In genomic region chr12:131758016-131758739, GRCh38 we compare ENCODE assay signal across 18 cellular contexts.
"Had no signal": no experiment of that assay in that cellular context is flagged by ENCODE, and none has a peak within 500 bp of the region (broad histone marks: within the 10 kb centered on the region; RNA-seq: fewer than 3 reads in every experiment).

No MANE protein-coding gene starts in this region.

- ATAC-seq: activated T-helper 17 cell treated with anti-CD3 and anti-CD28 coated beads, Interleukin-2, amount 50 U/mL, for 72 hours; body of pancreas; gastrocnemius medialis; left colon; stimulated activated memory B cell treated with anti-CD40 and anti-IgM and Interleukin-4, amounts not matched to agents 10 μg/mL and 1 μg/mL and 100 μg/mL, for 72 hours had no signal

- H3K27ac ChIP-seq: body of pancreas, colonic mucosa, gastrocnemius medialis, hepatocyte, ovary, sigmoid colon had no signal

- H3K4me3 Mint-ChIP-seq: activated CD4-positive, alpha-beta memory T cell treated with anti-CD3 and anti-CD28 coated beads for 36 hours; activated naive CD8-positive, alpha-beta T cell treated with anti-CD3 and anti-CD28 coated beads, Interleukin-2, amount 10 ng/mL, durations not matched to agents 7 days and 5 days; activated T-helper 17 cell treated with anti-CD3 and anti-CD28 coated beads, Interleukin-2, amount 50 U/mL, for 72 hours; nephron progenitor cell; stimulated activated memory B cell treated with anti-CD40 and anti-IgM and Interleukin-4, amounts not matched to agents 10 μg/mL and 1 μg/mL and 100 μg/mL, for 72 hours; T-helper 2 cell treated with Interferon-gamma antibody and Interleukin-4, amounts not matched to agents 5 μg/mL and 100 μg/mL, for 36 hours had no signal

- H3K27me3 ChIP-seq: body of pancreas, colonic mucosa, gastrocnemius medialis, hepatocyte, ovary, sigmoid colon had no signal

- H3K4me2 ChIP-seq: hepatocyte had no signal

- H3K27ac Mint-ChIP-seq: activated CD4-positive, alpha-beta memory T cell treated with anti-CD3 and anti-CD28 coated beads for 36 hours; activated naive CD8-positive, alpha-beta T cell treated with anti-CD3 and anti-CD28 coated beads, Interleukin-2, amount 10 ng/mL, durations not matched to agents 7 days and 5 days; stimulated activated memory B cell treated with anti-CD40 and anti-IgM and Interleukin-4, amounts not matched to agents 10 μg/mL and 1 μg/mL and 100 μg/mL, for 72 hours; T-helper 2 cell treated with Interferon-gamma antibody and Interleukin-4, amounts not matched to agents 5 μg/mL and 100 μg/mL, for 36 hours had no signal

- H3K4me1 ChIP-seq: body of pancreas, colonic mucosa, gastrocnemius medialis, sigmoid colon had no signal

- H3K4me1 Mint-ChIP-seq: activated naive CD8-positive, alpha-beta T cell treated with anti-CD3 and anti-CD28 coated beads, Interleukin-2, amount 10 ng/mL, durations not matched to agents 7 days and 5 days; nephron progenitor cell had no signal

- FAIRE-seq: TTC549 had no signal

- H3K9me3 ChIP-seq: body of pancreas, colonic mucosa, gastrocnemius medialis, ovary, sigmoid colon had no signal

- H3K36me3 ChIP-seq: ovary had no signal

- H3K4me3 ChIP-seq: body of pancreas, colonic mucosa, gastrocnemius medialis, hepatocyte, ovary, sigmoid colon had no signal

- H3K9me3 Mint-ChIP-seq: activated CD4-positive, alpha-beta memory T cell treated with anti-CD3 and anti-CD28 coated beads for 36 hours; activated naive CD8-positive, alpha-beta T cell treated with anti-CD3 and anti-CD28 coated beads, Interleukin-2, amount 10 ng/mL, durations not matched to agents 7 days and 5 days; activated T-helper 17 cell treated with anti-CD3 and anti-CD28 coated beads, Interleukin-2, amount 50 U/mL, for 72 hours; nephron progenitor cell; stimulated activated memory B cell treated with anti-CD40 and anti-IgM and Interleukin-4, amounts not matched to agents 10 μg/mL and 1 μg/mL and 100 μg/mL, for 72 hours; T-helper 2 cell treated with Interferon-gamma antibody and Interleukin-4, amounts not matched to agents 5 μg/mL and 100 μg/mL, for 36 hours had no signal

- DNase-seq: activated CD4-positive, alpha-beta memory T cell treated with anti-CD3 and anti-CD28 coated beads for 36 hours; activated naive CD4-positive, alpha-beta T cell treated with Interleukin-2 at 50 U/mL for 16 hours; activated naive CD8-positive, alpha-beta T cell treated with anti-CD3 and anti-CD28 coated beads, Interleukin-2, amount 10 ng/mL, durations not matched to agents 7 days and 5 days; activated T-cell treated with anti-CD3 and anti-CD28 coated beads for 4 hours; body of pancreas; caudate nucleus; colonic mucosa; gastrocnemius medialis; left colon; nephron progenitor cell; sigmoid colon; stimulated activated CD4-positive, alpha-beta T cell treated with anti-CD3 and anti-CD28 coated beads, Interleukin-4, amount 100 ng/mL, for 4 hours had no signal

- H3K27me3 Mint-ChIP-seq: activated CD4-positive, alpha-beta memory T cell treated with anti-CD3 and anti-CD28 coated beads for 36 hours; activated naive CD8-positive, alpha-beta T cell treated with anti-CD3 and anti-CD28 coated beads, Interleukin-2, amount 10 ng/mL, durations not matched to agents 7 days and 5 days; activated T-helper 17 cell treated with anti-CD3 and anti-CD28 coated beads, Interleukin-2, amount 50 U/mL, for 72 hours; stimulated activated memory B cell treated with anti-CD40 and anti-IgM and Interleukin-4, amounts not matched to agents 10 μg/mL and 1 μg/mL and 100 μg/mL, for 72 hours had no signal

- H3K79me2 ChIP-seq: hepatocyte had no signal

- H2AFZ ChIP-seq: hepatocyte had no signal
